7 cellular contexts compared by ENCODE assay signal in the genomic region with DNA sequence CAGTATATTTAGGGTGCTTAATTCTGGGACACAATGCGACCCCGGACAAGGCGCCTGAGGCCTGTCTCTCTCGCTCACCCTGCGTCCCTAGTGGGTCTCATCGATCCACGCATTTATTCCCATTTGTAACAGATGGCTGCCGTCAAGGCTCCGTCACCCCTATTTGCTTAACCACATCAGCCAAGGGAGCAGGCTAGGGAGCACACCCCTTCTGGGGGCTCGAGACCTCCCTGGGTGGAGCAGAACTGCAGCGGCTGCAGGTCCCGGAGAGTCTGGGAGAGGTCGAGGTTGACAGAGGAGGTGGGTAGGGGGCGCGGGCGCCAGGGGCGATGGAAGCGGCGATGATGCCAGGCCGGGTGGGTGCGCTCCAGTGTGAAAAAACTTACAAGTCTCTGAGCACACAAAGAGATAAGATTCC. TPM values are rescaled to one million over a fixed set of nuclear protein-coding genes. Genes with fewer than 3 reads are reported as not detected.
DNase-seq lines count a peak whose midpoint lies in the region; ATAC-seq and TF ChIP-seq lines count a peak whose summit lies in the region.

No MANE protein-coding gene starts in this region.

- peak overlapping the region; percentile 88 to 97 (median 97); a peak in 6 of 7 replicates for H3K27ac Mint-ChIP-seq in H9

- no peak overlapping the region for H4K8ac ChIP-seq in H9 (replicated peaks; ENCODE audit: insufficient read length, low read depth, low read length)

- H3K4me1 Mint-ChIP-seq in H9 = peaks cover 10 to 21% of the 10 kb centered on the region in 2 experiments

- H3K4me3 Mint-ChIP-seq in H9 = peak overlapping the region; percentile 100

- H3K36me3 Mint-ChIP-seq in H9 (ENCODE audit: insufficient read depth in 1 of 3, low read depth in 3 of 3) = peaks cover 6 to 28% (median 26%) of the 10 kb centered on the region in 3 experiments; a peak in 6 of 7 replicates

- H2BK12ac ChIP-seq in H9 (ENCODE audit: insufficient read length, low read depth, low read length) = no peak overlapping the region

- H3K9me3 ChIP-seq in H9 (ENCODE audit: control insufficient read depth, low read depth, low read length) = no peaks in the 10 kb centered on the region
- H3K9me3 ChIP-seq in RWPE2 (ENCODE audit: severe bottlenecking) = no peaks in the 10 kb centered on the region
- H3K9me3 ChIP-seq in ascending aorta = no peaks in the 10 kb centered on the region
- no peaks in the 10 kb centered on the region for H3K9me3 ChIP-seq in iPS-18c (ENCODE audit: control insufficient read depth, insufficient read depth, low read length)
- no peaks in the 10 kb centered on the region for H3K9me3 ChIP-seq in smooth muscle cell (replicated peaks; ENCODE audit: low read depth)

- peaks cover 9% of the 10 kb centered on the region; the same call in 1 of the 2 replicates for H3K79me2 ChIP-seq in H9 (ENCODE audit: insufficient read depth, low read length)
- H3K79me2 ChIP-seq in smooth muscle cell (ENCODE audit: low read depth) = peaks cover 49% of the 10 kb centered on the region

- peak overlapping the region; percentile 63 for H3K4me3 ChIP-seq in RWPE2 (ENCODE audit: severe bottlenecking)
- peak overlapping the region; percentile 88 to 98 for H3K4me3 ChIP-seq in ascending aorta
- H3K4me3 ChIP-seq in iPS-18c (ENCODE audit: insufficient read depth, low read depth, low read length) = peak overlapping the region; percentile 98
- H3K4me3 ChIP-seq in smooth muscle cell = peak overlapping the region; percentile 98

- H3K14ac ChIP-seq in H9 (ENCODE audit: insufficient read depth, low read length) = no peak overlapping the region

- no peaks in the 10 kb centered on the region for H3K4me1 ChIP-seq in H9 (ENCODE audit: insufficient read depth, low read length)
- H3K4me1 ChIP-seq in RWPE2 (ENCODE audit: insufficient read depth, poor library complexity, severe bottlenecking) = peaks cover 10% of the 10 kb centered on the region
- H3K4me1 ChIP-seq in ascending aorta = peaks cover 3 to 5% of the 10 kb centered on the region in 2 donors
- H3K4me1 ChIP-seq in smooth muscle cell (ENCODE audit: low read depth) = peaks cover 15% of the 10 kb centered on the region

- peak overlapping the region; percentile 47 for H3K18ac ChIP-seq in H9 (ENCODE audit: insufficient read length, low read depth, low read length)

- no peaks in the 10 kb centered on the region for H4K20me1 ChIP-seq in H9 (ENCODE audit: control insufficient read depth, insufficient read depth, insufficient read length)
- peaks cover 6% of the 10 kb centered on the region for H4K20me1 ChIP-seq in smooth muscle cell (ENCODE audit: low read depth)

- no peak overlapping the region for H2BK15ac ChIP-seq in H9 (ENCODE audit: low read depth, low read length)

- peaks cover 3% of the 10 kb centered on the region for H3K23me2 ChIP-seq in H9 (ENCODE audit: insufficient read length, low read depth, low read length, poor library complexity, severe bottlenecking)

- TF ChIP-seq CTCF in H9 (conservative IDR thresholded peaks at IDR 0.05) (no peak), RWPE2 (IDR thresholded peaks at IDR 0.05; ENCODE audit: poor library complexity, severe bottlenecking) (no peak), ascending aorta (IDR thresholded peaks at IDR 0.05) (no peak), smooth muscle cell (IDR thresholded peaks at IDR 0.05; ENCODE audit: borderline replicate concordance, insufficient read depth, poor library complexity, severe bottlenecking) (no peak)

- H2AFZ ChIP-seq in H9 (ENCODE audit: low read length) (no peak overlapping the region), smooth muscle cell (ENCODE audit: low read depth) (peak overlapping the region; percentile 93)

- H3K36me3 ChIP-seq in RWPE2 (ENCODE audit: low read depth) (peaks cover 48% of the 10 kb centered on the region), ascending aorta (peaks cover 0 to 24% of the 10 kb centered on the region in 2 donors), smooth muscle cell (ENCODE audit: low read depth) (no peaks in the 10 kb centered on the region)

- no peak overlapping the region for H4K91ac ChIP-seq in H9 (ENCODE audit: insufficient read length, low read depth, low read length)

- WGBS in H9 (ENCODE audit: extremely low coverage, insufficient read length, low lambda C conversion rate) = no CpG with 5 or more reads among the region's 21 CpGs
- WGBS in smooth muscle cell (ENCODE audit: low lambda C conversion rate) = under 1% methylated on average over 21 of the region's 21 CpGs

- H3K27me3 Mint-ChIP-seq in H9 (ENCODE audit: low read depth) = no peaks in the 10 kb centered on the region; the same call in 1 of the 2 replicates

- peaks cover 3% of the 10 kb centered on the region for H3K79me1 ChIP-seq in H9 (ENCODE audit: insufficient read depth, low read depth, low read length, poor library complexity, severe bottlenecking)

- peaks cover 6% of the 10 kb centered on the region for H3F3A ChIP-seq in smooth muscle cell (ENCODE audit: low read depth)

- no peaks in the 10 kb centered on the region for H3K27me3 ChIP-seq in H9 (ENCODE audit: insufficient read depth, low read length)
- no peaks in the 10 kb centered on the region for H3K27me3 ChIP-seq in RWPE2 (ENCODE audit: insufficient read depth, poor library complexity, severe bottlenecking)
- no peaks in the 10 kb centered on the region for H3K27me3 ChIP-seq in ascending aorta
- H3K27me3 ChIP-seq in smooth muscle cell (ENCODE audit: low read depth) = no peaks in the 10 kb centered on the region

- no peak overlapping the region for H2AK5ac ChIP-seq in H9 (ENCODE audit: insufficient read length, low read length)

- no peak overlapping the region for H3K4ac ChIP-seq in H9 (ENCODE audit: low read depth, low read length)

- intact Hi-C loops in ascending aorta (cut with DNase I) = loop anchor here (1.0 to 5.0 kb wide), 2 partner anchors 78 to 651 kb away; a partner anchor contains a TSS

- no peak overlapping the region for H3K23ac ChIP-seq in H9 (ENCODE audit: insufficient read length, low read depth, low read length)

- no peaks in the 10 kb centered on the region; a peak in 1 of 5 replicates for H3K9me3 Mint-ChIP-seq in H9

- H3K9ac ChIP-seq in H9 (ENCODE audit: extremely low read depth, insufficient read length, low read length) = peak overlapping the region; percentile 85
- peak overlapping the region; percentile 86 for H3K9ac ChIP-seq in smooth muscle cell (ENCODE audit: low read depth)

- ATAC-seq in RWPE2 (ENCODE audit: low read depth) = no peak
- no peak for ATAC-seq in HG03159 (IDR thresholded peaks at IDR 0.05; ENCODE audit: unreplicated experiment)

- no peak overlapping the region for H3K56ac ChIP-seq in H9 (ENCODE audit: insufficient read length, low read depth, low read length)

- H3K4me2 ChIP-seq in H9 (ENCODE audit: insufficient read depth, insufficient read length, low read length) (peak overlapping the region; percentile 97), smooth muscle cell (peak overlapping the region; percentile 98)

- H2BK20ac ChIP-seq in H9 (ENCODE audit: low read depth, low read length, poor library complexity, severe bottlenecking) = no peak overlapping the region

- H2BK5ac ChIP-seq in H9 (ENCODE audit: insufficient read length, low read length) = no peak overlapping the region

- peak; percentile 34 for DNase-seq in H9
- no peak for DNase-seq in RWPE2 (ENCODE audit: low spot score)
- DNase-seq in ascending aorta (ENCODE audit: low spot score in 2 of 2) = no peak
- no peak for DNase-seq in smooth muscle cell (lab: John Stamatoyannopoulos, UW; ENCODE audit: unreplicated experiment)
- no peak for DNase-seq in NCI-H526 treated with DMSO at 0.1 percent for 48 hours (lab: John Stamatoyannopoulos, UW)

- H2BK120ac ChIP-seq in H9 (ENCODE audit: low read depth, low read length, poor library complexity, severe bottlenecking) = no peak overlapping the region

- H3K27ac ChIP-seq in H9 (ENCODE audit: insufficient read length, low read depth, low read length) = no peak overlapping the region
- H3K27ac ChIP-seq in RWPE2 (ENCODE audit: poor library complexity, severe bottlenecking) = peak overlapping the region; percentile 93
- H3K27ac ChIP-seq in ascending aorta = peak overlapping the region; percentile 98 to 100
- H3K27ac ChIP-seq in smooth muscle cell (ENCODE audit: low read depth) = no peak overlapping the region

- H3T11ph ChIP-seq in H9 (ENCODE audit: low read length) = no peak overlapping the region

- no peak overlapping the region for H4K5ac ChIP-seq in H9 (ENCODE audit: insufficient read length, low read depth, low read length)

RNA-seq across cellular contexts. Expression of a gene that starts 0.5 kb away (rescaled TPM):
- 23.3 and 27.0 TPM in 2 replicates for total RNA-seq in H9 (2021)
- total RNA-seq in ascending aorta = 26.7 TPM
- total RNA-seq in smooth muscle cell = 60.0 and 68.5 TPM in 2 replicates
- 67.8 and 68.1 TPM in 2 replicates for polyA plus RNA-seq in smooth muscle cell

RNA-seq across cellular contexts. Expression of a gene that starts 2.0 kb away (rescaled TPM):
- 87.3 and 91.9 TPM in 2 replicates for total RNA-seq in H9 (2021)
- total RNA-seq in ascending aorta = 16.8 TPM
- 29.8 and 50.0 TPM in 2 replicates for total RNA-seq in smooth muscle cell
- polyA plus RNA-seq in smooth muscle cell = 73.7 and 86.8 TPM in 2 replicates

Comparison
In these comparisons a context has a peak if more than half of its experiments do, and no peak if none do; other contexts are left out.
1. H3K27ac ChIP-seq: peak in RWPE2 (single experiment) and ascending aorta (2 of 2); none in H9 (single experiment) and smooth muscle cell (single experiment).
2. Peak in every context shown above with its lines, with median percentiles within 50 percentile points of each other: H3K4me3 ChIP-seq.